In genomic region chr1:230170610-230171009, GRCh38 we compare ENCODE assay signal across 13 cellular contexts.
DNase-seq lines count a peak whose midpoint lies in the region; ATAC-seq and TF ChIP-seq lines count a peak whose summit lies in the region.
"Had no signal": no experiment of that assay in that cellular context is flagged by ENCODE, and none has a peak within 500 bp of the region (broad histone marks: within the 10 kb centered on the region; RNA-seq: fewer than 3 reads in every experiment).

No MANE protein-coding gene starts in this region.

- no peak overlapping the region for H2BK5ac ChIP-seq in H9 (ENCODE audit: insufficient read length, low read length)

- peaks cover 47 to 100% (median 96%) of the 10 kb centered on the region in 10 experiments for H3K4me1 ChIP-seq in BLaER1 treated with 17β-estradiol and CSF1 and Interleukin-3, amounts not matched to agents 10 nM and 100 nM
- H3K4me1 ChIP-seq in H9 (ENCODE audit: insufficient read depth, low read length) = peaks cover 7% of the 10 kb centered on the region

- peaks cover 2% of the 10 kb centered on the region; the same call in 1 of the 2 replicates for H3K79me2 ChIP-seq in H9 (ENCODE audit: insufficient read depth, low read length)

- H3K4me2 ChIP-seq in BLaER1 treated with 17β-estradiol and CSF1 and Interleukin-3, amounts not matched to agents 10 nM and 100 nM = peak overlapping the region; percentile 74 to 94 (median 85); a peak in 19 of 22 replicates
- no peak overlapping the region for H3K4me2 ChIP-seq in H9 (ENCODE audit: insufficient read depth, insufficient read length, low read length)

- peak; percentile 18 for DNase-seq in H9
- no peak for DNase-seq in naive thymus-derived CD8-positive, alpha-beta T cell
- DNase-seq in left colon = no peak
- no peak for DNase-seq in CD14-positive monocyte (ENCODE audit: low spot score)
- no peak for DNase-seq in GDM1 (lab: John Stamatoyannopoulos, UW)
- DNase-seq: COR-L47, left lung, NCI-H526, T-cell had no signal

- no peak overlapping the region for H2BK20ac ChIP-seq in H9 (ENCODE audit: low read depth, low read length, poor library complexity, severe bottlenecking)

- H3K18ac ChIP-seq in H9 (ENCODE audit: insufficient read length, low read depth, low read length) = no peak overlapping the region

- POLR2A ChIA-PET in naive thymus-derived CD8-positive, alpha-beta T cell (lab: Charles Lee) = no interaction called here

- H3K9me3 Mint-ChIP-seq in H9 (peaks cover 5 to 13% of the 10 kb centered on the region in 2 experiments), CD14-positive monocyte (peaks cover 0 to 6% (median 0%) of the 10 kb centered on the region in 7 donors)
- H3K9me3 Mint-ChIP-seq in activated naive CD8-positive, alpha-beta T cell (ENCODE audit: low read depth) = no peaks in the 10 kb centered on the region
- no peaks in the 10 kb centered on the region for H3K9me3 Mint-ChIP-seq in naive thymus-derived CD8-positive, alpha-beta T cell
- H3K9me3 Mint-ChIP-seq: T-cell had no signal

- no peak overlapping the region for H3K23ac ChIP-seq in H9 (ENCODE audit: insufficient read length, low read depth, low read length)

- H2AK5ac ChIP-seq in H9 (ENCODE audit: insufficient read length, low read length) = no peak overlapping the region

- H4K5ac ChIP-seq in H9 (ENCODE audit: insufficient read length, low read depth, low read length) = no peak overlapping the region

- H3K27ac ChIP-seq in BLaER1 treated with 17β-estradiol and CSF1 and Interleukin-3, amounts not matched to agents 10 nM and 100 nM = peak overlapping the region in 3 of 11 experiments; percentile 15 to 63 (median 62); a peak in 4 of 22 replicates
- H3K27ac ChIP-seq in H9 (ENCODE audit: insufficient read length, low read depth, low read length) = no peak overlapping the region
- H3K27ac ChIP-seq: KMS-11, left lung had no signal

- H3K14ac ChIP-seq in H9 (ENCODE audit: insufficient read depth, low read length) = no peak overlapping the region

- H3K9me3 ChIP-seq in BLaER1 treated with 17β-estradiol and CSF1 and Interleukin-3, amounts not matched to agents 10 nM and 100 nM (replicated peaks in 1 of 11) = peaks cover 0 to 4% (median 0%) of the 10 kb centered on the region in 11 experiments; a peak in 2 of 22 replicates
- H3K9me3 ChIP-seq in H9 (ENCODE audit: control insufficient read depth, low read depth, low read length) = no peaks in the 10 kb centered on the region
- H3K9me3 ChIP-seq: left lung had no signal

- no peak overlapping the region for H3K56ac ChIP-seq in H9 (ENCODE audit: insufficient read length, low read depth, low read length)

- H3K4me3 Mint-ChIP-seq in H9 (peak overlapping the region in 1 of 2 experiments; percentile 1; a peak in 1 of 5 replicates), CD14-positive monocyte (no peak overlapping the region)
- no peak overlapping the region for H3K4me3 Mint-ChIP-seq in activated naive CD8-positive, alpha-beta T cell
- peak overlapping the region in 1 of 10 donors; percentile 2 for H3K4me3 Mint-ChIP-seq in naive thymus-derived CD8-positive, alpha-beta T cell

- H2AFZ ChIP-seq in H9 (ENCODE audit: low read length) = no peak overlapping the region

- H4K8ac ChIP-seq in H9 (replicated peaks; ENCODE audit: insufficient read length, low read depth, low read length) = no peak overlapping the region

- peaks cover 0 to 57% (median 5%) of the 10 kb centered on the region in 11 experiments; a peak in 9 of 22 replicates for H3K36me3 ChIP-seq in BLaER1 treated with 17β-estradiol and CSF1 and Interleukin-3, amounts not matched to agents 10 nM and 100 nM
- H3K36me3 ChIP-seq: left lung had no signal

- H3K9ac ChIP-seq in BLaER1 treated with 17β-estradiol and CSF1 and Interleukin-3, amounts not matched to agents 10 nM and 100 nM = no peak overlapping the region
- H3K9ac ChIP-seq in H9 (ENCODE audit: extremely low read depth, insufficient read length, low read length) = no peak overlapping the region
- H3K9ac ChIP-seq: KMS-11 had no signal

- no peak overlapping the region for H3K4me3 ChIP-seq in BLaER1 treated with 17β-estradiol and CSF1 and Interleukin-3, amounts not matched to agents 10 nM and 100 nM
- H3K4me3 ChIP-seq: left lung had no signal

- H3K23me2 ChIP-seq in H9 (ENCODE audit: insufficient read length, low read depth, low read length, poor library complexity, severe bottlenecking) = no peaks in the 10 kb centered on the region

- H3K27me3 ChIP-seq in BLaER1 treated with 17β-estradiol and CSF1 and Interleukin-3, amounts not matched to agents 10 nM and 100 nM = no peaks in the 10 kb centered on the region
- no peaks in the 10 kb centered on the region for H3K27me3 ChIP-seq in H9 (ENCODE audit: insufficient read depth, low read length)
- H3K27me3 ChIP-seq: left lung had no signal

- intact Hi-C loops in left colon (cut with DNase I, micrococcal nuclease) (no loop called here), CD14-positive monocyte (cut with micrococcal nuclease) (no loop called here)

- no peak for ATAC-seq in naive thymus-derived CD8-positive, alpha-beta T cell
- ATAC-seq in HG03469 (IDR thresholded peaks at IDR 0.05; ENCODE audit: unreplicated experiment) = no peak
- ATAC-seq in left colon = no peak
- ATAC-seq: T-cell had no signal

- H3T11ph ChIP-seq in H9 (ENCODE audit: low read length) = no peak overlapping the region

- H3K27me3 Mint-ChIP-seq in H9 (ENCODE audit: low read depth) = no peaks in the 10 kb centered on the region
- no peaks in the 10 kb centered on the region for H3K27me3 Mint-ChIP-seq in activated naive CD8-positive, alpha-beta T cell
- H3K27me3 Mint-ChIP-seq in naive thymus-derived CD8-positive, alpha-beta T cell = no peaks in the 10 kb centered on the region
- H3K27me3 Mint-ChIP-seq in CD14-positive monocyte (ENCODE audit: low read depth in 3 of 3) = no peaks in the 10 kb centered on the region
- H3K27me3 Mint-ChIP-seq: T-cell had no signal

- H3K4ac ChIP-seq in H9 (ENCODE audit: low read depth, low read length) = no peak overlapping the region

- TF ChIP-seq CTCF in H9 (conservative IDR thresholded peaks at IDR 0.05) (no peak), CD14-positive monocyte (IDR thresholded peaks at IDR 0.05) (no peak)

- peaks cover 4 to 12% (median 6%) of the 10 kb centered on the region in 3 experiments for H3K36me3 Mint-ChIP-seq in H9 (ENCODE audit: insufficient read depth in 1 of 3, low read depth in 3 of 3)
- H3K36me3 Mint-ChIP-seq in activated naive CD8-positive, alpha-beta T cell = no peaks in the 10 kb centered on the region
- H3K36me3 Mint-ChIP-seq in naive thymus-derived CD8-positive, alpha-beta T cell = peaks cover 0 to 3% (median 0%) of the 10 kb centered on the region in 3 donors
- H3K36me3 Mint-ChIP-seq in CD14-positive monocyte = peaks cover 2 to 5% of the 10 kb centered on the region in 2 donors

- no peak overlapping the region for H2BK120ac ChIP-seq in H9 (ENCODE audit: low read depth, low read length, poor library complexity, severe bottlenecking)

- peaks cover 0 to 98% (median 43%) of the 10 kb centered on the region in 11 experiments; a peak in 14 of 22 replicates for H4K20me1 ChIP-seq in BLaER1 treated with 17β-estradiol and CSF1 and Interleukin-3, amounts not matched to agents 10 nM and 100 nM
- no peaks in the 10 kb centered on the region for H4K20me1 ChIP-seq in H9 (ENCODE audit: control insufficient read depth, insufficient read depth, insufficient read length)

- peaks cover 3% of the 10 kb centered on the region for H3K79me1 ChIP-seq in H9 (ENCODE audit: insufficient read depth, low read depth, low read length, poor library complexity, severe bottlenecking)

- no CpG with 5 or more reads among the region's 2 CpGs for WGBS in H9 (ENCODE audit: extremely low coverage, insufficient read length, low lambda C conversion rate)

- H3K4me1 Mint-ChIP-seq in H9 = peaks cover 36 to 45% of the 10 kb centered on the region in 2 experiments
- H3K4me1 Mint-ChIP-seq in activated naive CD8-positive, alpha-beta T cell (ENCODE audit: low read depth) = peaks cover 56% of the 10 kb centered on the region
- peaks cover 30 to 65% (median 55%) of the 10 kb centered on the region in 4 donors for H3K4me1 Mint-ChIP-seq in naive thymus-derived CD8-positive, alpha-beta T cell
- peaks cover 39% of the 10 kb centered on the region for H3K4me1 Mint-ChIP-seq in CD14-positive monocyte

- no peak overlapping the region for H4K91ac ChIP-seq in H9 (ENCODE audit: insufficient read length, low read depth, low read length)

- no peak overlapping the region for H2BK12ac ChIP-seq in H9 (ENCODE audit: insufficient read length, low read depth, low read length)

- H2BK15ac ChIP-seq in H9 (ENCODE audit: low read depth, low read length) = no peak overlapping the region

- peak overlapping the region in 2 of 3 experiments; percentile 22 to 75; a peak in 4 of 7 replicates for H3K27ac Mint-ChIP-seq in H9
- peak overlapping the region; percentile 47 for H3K27ac Mint-ChIP-seq in activated naive CD8-positive, alpha-beta T cell
- peak overlapping the region in 6 of 10 donors; percentile 13 to 72 (median 39) for H3K27ac Mint-ChIP-seq in naive thymus-derived CD8-positive, alpha-beta T cell
- H3K27ac Mint-ChIP-seq in CD14-positive monocyte = peak overlapping the region in 1 of 7 donors; percentile 25
